Comparison of ENCODE assay signal across 9 cellular contexts in genomic region chr1:155968670-155969069, GRCh38. TPM values are rescaled to one million over a fixed set of nuclear protein-coding genes. Genes with fewer than 3 reads are reported as not detected.
DNase-seq lines count a peak whose midpoint lies in the region; ATAC-seq and TF ChIP-seq lines count a peak whose summit lies in the region.
"Had no signal": no experiment of that assay in that cellular context is flagged by ENCODE, and none has a peak within 500 bp of the region (broad histone marks: within the 10 kb centered on the region; RNA-seq: fewer than 3 reads in every experiment).

No MANE protein-coding gene starts in this region.

- H3K4me1 Mint-ChIP-seq in activated T-cell treated with anti-CD3 and anti-CD28 coated beads, Interleukin-2, amount 50 U/mL, for 72 hours (ENCODE audit: low read depth) = peaks cover 77% of the 10 kb centered on the region
- peaks cover 81% of the 10 kb centered on the region for H3K4me1 Mint-ChIP-seq in central memory CD8-positive, alpha-beta T cell

- ATAC-seq in activated T-cell treated with anti-CD3 and anti-CD28 coated beads, Interleukin-2, amount 50 U/mL, for 72 hours (replicated peaks in 1 of 2) = no peak
- no peak for ATAC-seq in central memory CD8-positive, alpha-beta T cell (replicated peaks; ENCODE audit: extremely low read depth, poor library complexity, severe bottlenecking)
- ATAC-seq in omental fat pad (ENCODE audit: low FRiP score) (no peak), GM18498 (IDR thresholded peaks at IDR 0.05; ENCODE audit: unreplicated experiment) (no peak)

- H3K4me1 ChIP-seq in mesodermal cell (ENCODE audit: control insufficient read depth, insufficient read depth, low read length, poor library complexity, severe bottlenecking) (peaks cover 50% of the 10 kb centered on the region), tibial nerve (peaks cover 0 to 73% (median 64%) of the 10 kb centered on the region in 4 donors)

- no peaks in the 10 kb centered on the region for H3K27me3 Mint-ChIP-seq in activated T-cell treated with anti-CD3 and anti-CD28 coated beads, Interleukin-2, amount 50 U/mL, for 72 hours (ENCODE audit: low read depth)
- no peaks in the 10 kb centered on the region for H3K27me3 Mint-ChIP-seq in central memory CD8-positive, alpha-beta T cell

- TF ChIP-seq EP300 in tibial nerve (IDR thresholded peaks at IDR 0.05) = no peak

- H3K4me3 Mint-ChIP-seq in activated T-cell treated with anti-CD3 and anti-CD28 coated beads, Interleukin-2, amount 50 U/mL, for 72 hours = peak overlapping the region; percentile 23 to 52
- H3K4me3 Mint-ChIP-seq in central memory CD8-positive, alpha-beta T cell = peak overlapping the region; percentile 54

- TF ChIP-seq CTCF in tibial nerve (IDR thresholded peaks at IDR 0.05) (no peak), omental fat pad (IDR thresholded peaks at IDR 0.05) (no peak)

- no peaks in the 10 kb centered on the region for H3K9me3 ChIP-seq in mesodermal cell (ENCODE audit: control insufficient read depth, low read length)
- no peaks in the 10 kb centered on the region for H3K9me3 ChIP-seq in tibial nerve

- no peaks in the 10 kb centered on the region for H3K27me3 ChIP-seq in tibial nerve

- TF ChIP-seq POLR2A in tibial nerve (IDR thresholded peaks at IDR 0.05) = no peak

- H3K36me3 ChIP-seq in mesodermal cell (ENCODE audit: control insufficient read depth, insufficient read depth, low read length) (peaks cover 74% of the 10 kb centered on the region), tibial nerve (peaks cover 5 to 50% (median 30%) of the 10 kb centered on the region in 3 donors)

- no peak for DNase-seq in activated T-cell treated with anti-CD3 and anti-CD28 coated beads, Interleukin-2, amount 50 U/mL, for 72 hours
- DNase-seq in activated T-cell treated with anti-CD3 and anti-CD28 coated beads, Interleukin-2, amount 50 U/mL, for 1 hour = no peak
- no peak for DNase-seq in central memory CD8-positive, alpha-beta T cell (ENCODE audit: low spot score in 2 of 2)
- DNase-seq in tibial nerve (ENCODE audit: low spot score in 2 of 2) (no peak), germinal center (ENCODE audit: low spot score) (no peak), omental fat pad (ENCODE audit: low spot score) (no peak)
- DNase-seq: DMS79 treated with DMSO at 0.1 percent for 48 hours had no signal

- no peaks in the 10 kb centered on the region for H3K9me3 Mint-ChIP-seq in activated T-cell treated with anti-CD3 and anti-CD28 coated beads, Interleukin-2, amount 50 U/mL, for 72 hours
- no peaks in the 10 kb centered on the region for H3K9me3 Mint-ChIP-seq in central memory CD8-positive, alpha-beta T cell

- peak overlapping the region; percentile 97 for H3K27ac Mint-ChIP-seq in activated T-cell treated with anti-CD3 and anti-CD28 coated beads, Interleukin-2, amount 50 U/mL, for 72 hours
- peak overlapping the region; percentile 86 for H3K27ac Mint-ChIP-seq in central memory CD8-positive, alpha-beta T cell (ENCODE audit: low read depth)

- H3K27ac ChIP-seq in mesodermal cell (ENCODE audit: low read depth, low read length, severe bottlenecking) (peak overlapping the region; percentile 57), tibial nerve (peak overlapping the region in 3 of 4 donors; percentile 65 to 87 (median 86))

- no peak overlapping the region for H3K4me3 ChIP-seq in mesodermal cell (ENCODE audit: extremely low read depth, insufficient read depth, low read length, poor library complexity, severe bottlenecking)
- no peak overlapping the region for H3K4me3 ChIP-seq in tibial nerve

- H3K36me3 Mint-ChIP-seq in activated T-cell treated with anti-CD3 and anti-CD28 coated beads, Interleukin-2, amount 50 U/mL, for 72 hours (ENCODE audit: insufficient read depth in 2 of 2) = peaks cover 10 to 40% of the 10 kb centered on the region in 2 donors
- peaks cover 51% of the 10 kb centered on the region for H3K36me3 Mint-ChIP-seq in central memory CD8-positive, alpha-beta T cell (ENCODE audit: insufficient read depth)

- WGBS in mesodermal cell (ENCODE audit: insufficient coverage in 2 of 2), 2 experiments = 83% methylated on average over 2 of the region's 3 CpGs; no CpG with 5 or more reads in 1 of the 2 experiments
- WGBS in tibial nerve, 2 donors = 22 to 28% methylated on average over 3 of the region's 3 CpGs

RNA-seq across cellular contexts. Expression of gene ARHGEF2, which starts 9.7 kb away (rescaled TPM):
- 100 to 1,000 TPM; 152 to 163 TPM for total RNA-seq in activated T-cell treated with anti-CD3 and anti-CD28 coated beads, Interleukin-2, amount 50 U/mL, for 72 hours
- polyA plus RNA-seq in mesodermal cell (2013, experiment 1 of 2) = 106 TPM
- 77.0 TPM for polyA plus RNA-seq in mesodermal cell (2013, experiment 2 of 2)
- total RNA-seq in tibial nerve = 100 to 1,000 TPM; 105 to 195 (median 153) TPM
- total RNA-seq in omental fat pad = 100 to 1,000 TPM in 2 of 4 donors, 10 to 100 TPM in 2; 89.5 to 151 (median 98.6) TPM

RNA-seq across cellular contexts. Expression of gene RXFP4, which starts 27.2 kb away (rescaled TPM):
- total RNA-seq in activated T-cell treated with anti-CD3 and anti-CD28 coated beads, Interleukin-2, amount 50 U/mL, for 72 hours = not detected
- not detected for polyA plus RNA-seq in mesodermal cell (2013, experiment 1 of 2)
- polyA plus RNA-seq in mesodermal cell (2013, experiment 2 of 2) = not detected
- total RNA-seq in tibial nerve (not detected), omental fat pad (not detected)

RNA-seq across cellular contexts. Expression of gene KHDC4, which starts 34.5 kb away (rescaled TPM):
- 10 to 100 TPM; 93.3 to 98.7 TPM for total RNA-seq in activated T-cell treated with anti-CD3 and anti-CD28 coated beads, Interleukin-2, amount 50 U/mL, for 72 hours
- 37.3 TPM for polyA plus RNA-seq in mesodermal cell (2013, experiment 1 of 2)
- polyA plus RNA-seq in mesodermal cell (2013, experiment 2 of 2) = 39.6 TPM
- total RNA-seq in tibial nerve (10 to 100 TPM; 46.8 to 82.8 (median 67.7) TPM), omental fat pad (10 to 100 TPM; 28.8 to 54.2 (median 42.7) TPM)

RNA-seq across cellular contexts. Expression of gene SSR2, which starts 52.1 kb away (rescaled TPM):
- 100 to 1,000 TPM; 193 to 234 TPM for total RNA-seq in activated T-cell treated with anti-CD3 and anti-CD28 coated beads, Interleukin-2, amount 50 U/mL, for 72 hours
- 466 TPM for polyA plus RNA-seq in mesodermal cell (2013, experiment 1 of 2)
- 390 TPM for polyA plus RNA-seq in mesodermal cell (2013, experiment 2 of 2)
- total RNA-seq in tibial nerve (100 to 1,000 TPM; 172 to 236 (median 212) TPM), omental fat pad (100 to 1,000 TPM; 197 to 397 (median 308) TPM)

RNA-seq across cellular contexts. Expression of gene RIT1, which starts 57.5 kb away (rescaled TPM):
- 10 to 100 TPM; 31.7 to 33.8 TPM for total RNA-seq in activated T-cell treated with anti-CD3 and anti-CD28 coated beads, Interleukin-2, amount 50 U/mL, for 72 hours
- 46.8 TPM for polyA plus RNA-seq in mesodermal cell (2013, experiment 1 of 2)
- 38.1 TPM for polyA plus RNA-seq in mesodermal cell (2013, experiment 2 of 2)
- total RNA-seq in tibial nerve (10 to 100 TPM; 18.8 to 23.3 (median 20.7) TPM), omental fat pad (10 to 100 TPM; 27.1 to 38.5 (median 32.9) TPM)
